In genomic region chr6:70599187-70599586, GRCh38 we compare ENCODE assay signal across 21 cellular contexts. TPM values are rescaled to one million over a fixed set of nuclear protein-coding genes. Genes with fewer than 3 reads are reported as not detected.
A peak's percentile ranks its signal among the peaks of the same experiment; 100 is the strongest.
DNase-seq lines count a peak whose midpoint lies in the region; ATAC-seq and TF ChIP-seq lines count a peak whose summit lies in the region.
"Had no signal": no experiment of that assay in that cellular context is flagged by ENCODE, and none has a peak within 500 bp of the region (broad histone marks: within the 10 kb centered on the region; RNA-seq: fewer than 3 reads in every experiment).

No MANE protein-coding gene starts in this region.

- H3K27me3 ChIP-seq in prostate gland (replicated peaks; ENCODE audit: insufficient read depth) = no peaks in the 10 kb centered on the region
- H3K27me3 ChIP-seq: left lung, Peyer's patch, SJSA1, uterus had no signal

- no peaks in the 10 kb centered on the region for H3K4me1 Mint-ChIP-seq in activated naive CD4-positive, alpha-beta T cell treated with anti-CD3 and anti-CD28 coated beads for 36 hours (ENCODE audit: low read depth)
- peaks cover 16% of the 10 kb centered on the region for H3K4me1 Mint-ChIP-seq in T-helper 1 cell treated with Interleukin-12 subunit alpha and Interleukin-12 subunit beta and Interleukin-4 antibody, amounts not matched to agents 30 μg/mL and 1 μg/mL, for 36 hours (ENCODE audit: low read depth)
- H3K4me1 Mint-ChIP-seq in activated T-helper 2 cell treated with anti-CD3 and anti-CD28 coated beads, Interferon-gamma antibody, Interleukin-2, Interleukin-4, amounts not matched to agents 10 μg/mL and 5 μg/mL and 100 μg/mL, durations not matched to agents 14 hours and 24 hours and 36 hours (ENCODE audit: low read depth) = peaks cover 11% of the 10 kb centered on the region
- H3K4me1 Mint-ChIP-seq: naive B cell had no signal

- H3K27ac Mint-ChIP-seq in activated naive CD4-positive, alpha-beta T cell treated with anti-CD3 and anti-CD28 coated beads, Interleukin-2, amount 50 U/mL, for 72 hours = no peak overlapping the region
- H3K27ac Mint-ChIP-seq in activated naive CD4-positive, alpha-beta T cell treated with anti-CD3 and anti-CD28 coated beads for 36 hours = no peak overlapping the region
- peak overlapping the region; percentile 31 for H3K27ac Mint-ChIP-seq in T-helper 1 cell treated with Interleukin-12 subunit alpha and Interleukin-12 subunit beta and Interleukin-4 antibody, amounts not matched to agents 30 μg/mL and 1 μg/mL, for 36 hours
- H3K27ac Mint-ChIP-seq in activated T-helper 2 cell treated with anti-CD3 and anti-CD28 coated beads, Interferon-gamma antibody, Interleukin-2, Interleukin-4, amounts not matched to agents 10 μg/mL and 5 μg/mL and 100 μg/mL, durations not matched to agents 14 hours and 24 hours and 36 hours = no peak overlapping the region
- H3K27ac Mint-ChIP-seq: naive B cell had no signal

- no peak overlapping the region for H3K4me3 Mint-ChIP-seq in activated naive CD4-positive, alpha-beta T cell treated with anti-CD3 and anti-CD28 coated beads for 36 hours
- H3K4me3 Mint-ChIP-seq in T-helper 1 cell treated with Interleukin-12 subunit alpha and Interleukin-12 subunit beta and Interleukin-4 antibody, amounts not matched to agents 30 μg/mL and 1 μg/mL, for 36 hours = no peak overlapping the region
- H3K4me3 Mint-ChIP-seq in activated T-helper 2 cell treated with anti-CD3 and anti-CD28 coated beads, Interferon-gamma antibody, Interleukin-2, Interleukin-4, amounts not matched to agents 10 μg/mL and 5 μg/mL and 100 μg/mL, durations not matched to agents 14 hours and 24 hours and 36 hours (ENCODE audit: low read depth) = no peak overlapping the region
- H3K4me3 Mint-ChIP-seq: naive B cell had no signal

- H3K36me3 ChIP-seq in prostate gland = no peaks in the 10 kb centered on the region
- H3K36me3 ChIP-seq: left lung, Peyer's patch, SJSA1, uterus had no signal

- H3K27me3 Mint-ChIP-seq in activated naive CD4-positive, alpha-beta T cell treated with anti-CD3 and anti-CD28 coated beads for 36 hours (ENCODE audit: low read depth) = no peaks in the 10 kb centered on the region
- H3K27me3 Mint-ChIP-seq in T-helper 1 cell treated with Interleukin-12 subunit alpha and Interleukin-12 subunit beta and Interleukin-4 antibody, amounts not matched to agents 30 μg/mL and 1 μg/mL, for 36 hours (ENCODE audit: low read depth) = no peaks in the 10 kb centered on the region
- no peaks in the 10 kb centered on the region for H3K27me3 Mint-ChIP-seq in activated T-helper 2 cell treated with anti-CD3 and anti-CD28 coated beads, Interferon-gamma antibody, Interleukin-2, Interleukin-4, amounts not matched to agents 10 μg/mL and 5 μg/mL and 100 μg/mL, durations not matched to agents 14 hours and 24 hours and 36 hours (ENCODE audit: low read depth)

- peak in 1 of 2 donors; percentile 5 for DNase-seq in activated naive CD4-positive, alpha-beta T cell treated with anti-CD3 and anti-CD28 coated beads, Interleukin-2, amount 50 U/mL, for 72 hours (ENCODE audit: low spot score in 2 of 2)
- no peak for DNase-seq in activated naive CD4-positive, alpha-beta T cell treated with anti-CD3 and anti-CD28 coated beads for 36 hours
- DNase-seq in activated T-helper 2 cell treated with anti-CD3 and anti-CD28 coated beads, Interferon-gamma antibody, Interleukin-2, Interleukin-4, amounts not matched to agents 10 μg/mL and 5 μg/mL and 100 μg/mL, durations not matched to agents 14 hours and 24 hours and 36 hours (ENCODE audit: low spot score) = peak; percentile 42
- DNase-seq in stimulated activated naive CD8-positive, alpha-beta T cell treated with anti-CD3 and anti-CD28 coated beads, Interleukin-15, Interleukin-2, amounts not matched to agents 100 U/mL and 50 U/mL, for 24 hours = no peak
- no peak for DNase-seq in prostate gland (ENCODE audit: low spot score)
- DNase-seq: activated naive CD4-positive, alpha-beta T cell treated with anti-CD3 and anti-CD28 coated beads, Interleukin-2, amount 50 U/mL, for 16 hours; DMS53; foreskin fibroblast; left lung; naive B cell; NCI-H1694 treated with DMSO at 0.1 percent for 48 hours; NCI-H2171 treated with DMSO at 0.1 percent for 48 hours; NCI-H524 treated with DMSO at 0.1 percent for 48 hours; Peyer's patch; right cardiac atrium; uterus had no signal

- intact Hi-C loops in activated naive CD4-positive, alpha-beta T cell treated with anti-CD3 and anti-CD28 coated beads for 36 hours (cut with micrococcal nuclease) = no loop called here
- intact Hi-C loops in activated T-helper 2 cell treated with anti-CD3 and anti-CD28 coated beads, Interferon-gamma antibody, Interleukin-2, Interleukin-4, amounts not matched to agents 10 μg/mL and 5 μg/mL and 100 μg/mL, durations not matched to agents 14 hours and 24 hours and 36 hours (cut with micrococcal nuclease) = loop anchor here (1.0 kb wide), 1 partner anchor 33 kb away; the partner anchor contains the start of gene SDHAF4
- intact Hi-C loops in prostate gland (cut with DNase I) = no loop called here

- no peak for TF ChIP-seq CTCF in prostate gland (IDR thresholded peaks at IDR 0.05)

- H3K4me3 ChIP-seq in prostate gland = no peak overlapping the region
- H3K4me3 ChIP-seq: GM12878, left lung, Peyer's patch, SJSA1, uterus had no signal

- WGBS in prostate gland = 78% methylated on average over 4 of the region's 4 CpGs

- no peak for TF ChIP-seq POLR2A in prostate gland (IDR thresholded peaks at IDR 0.05)

- peaks cover 9 to 12% of the 10 kb centered on the region in 2 donors for H3K36me3 Mint-ChIP-seq in activated naive CD4-positive, alpha-beta T cell treated with anti-CD3 and anti-CD28 coated beads, Interleukin-2, amount 50 U/mL, for 72 hours
- H3K36me3 Mint-ChIP-seq in activated naive CD4-positive, alpha-beta T cell treated with anti-CD3 and anti-CD28 coated beads for 36 hours (ENCODE audit: low read depth) = peaks cover under 1% of the 10 kb centered on the region
- H3K36me3 Mint-ChIP-seq in T-helper 1 cell treated with Interleukin-12 subunit alpha and Interleukin-12 subunit beta and Interleukin-4 antibody, amounts not matched to agents 30 μg/mL and 1 μg/mL, for 36 hours (ENCODE audit: low read depth) = peaks cover 4% of the 10 kb centered on the region
- peaks cover 15% of the 10 kb centered on the region for H3K36me3 Mint-ChIP-seq in activated T-helper 2 cell treated with anti-CD3 and anti-CD28 coated beads, Interferon-gamma antibody, Interleukin-2, Interleukin-4, amounts not matched to agents 10 μg/mL and 5 μg/mL and 100 μg/mL, durations not matched to agents 14 hours and 24 hours and 36 hours (ENCODE audit: low read depth)

- no peaks in the 10 kb centered on the region for H3K9me3 ChIP-seq in prostate gland
- H3K9me3 ChIP-seq: SJSA1, uterus had no signal

- no peaks in the 10 kb centered on the region for H3K4me1 ChIP-seq in prostate gland (replicated peaks)
- H3K4me1 ChIP-seq: left lung, Peyer's patch, SJSA1, uterus had no signal

- H3K9me3 Mint-ChIP-seq in activated naive CD4-positive, alpha-beta T cell treated with anti-CD3 and anti-CD28 coated beads, Interleukin-2, amount 50 U/mL, for 72 hours = peaks cover 7 to 11% of the 10 kb centered on the region in 2 donors
- H3K9me3 Mint-ChIP-seq in activated naive CD4-positive, alpha-beta T cell treated with anti-CD3 and anti-CD28 coated beads for 36 hours = peaks cover 8% of the 10 kb centered on the region
- H3K9me3 Mint-ChIP-seq in T-helper 1 cell treated with Interleukin-12 subunit alpha and Interleukin-12 subunit beta and Interleukin-4 antibody, amounts not matched to agents 30 μg/mL and 1 μg/mL, for 36 hours = peaks cover 2% of the 10 kb centered on the region
- H3K9me3 Mint-ChIP-seq in activated T-helper 2 cell treated with anti-CD3 and anti-CD28 coated beads, Interferon-gamma antibody, Interleukin-2, Interleukin-4, amounts not matched to agents 10 μg/mL and 5 μg/mL and 100 μg/mL, durations not matched to agents 14 hours and 24 hours and 36 hours = peaks cover under 1% of the 10 kb centered on the region

- CTCF ChIA-PET in activated naive CD4-positive, alpha-beta T cell treated with anti-CD3 and anti-CD28 coated beads for 36 hours (lab: Charles Lee) = interaction anchor here (0.5 to 0.9 kb wide), 2 partner anchors 33 to 229 kb away, joined by 3 read pairs; no protein-coding TSS in a partner anchor

- ATAC-seq in activated naive CD4-positive, alpha-beta T cell treated with anti-CD3 and anti-CD28 coated beads, Interleukin-2, amount 50 U/mL, for 72 hours = peak; percentile 62 to 73
- peak; percentile 63 for ATAC-seq in stimulated activated naive CD8-positive, alpha-beta T cell treated with anti-CD3 and anti-CD28 coated beads, Interleukin-15, Interleukin-2, amounts not matched to agents 100 U/mL and 50 U/mL, for 24 hours
- no peak for ATAC-seq in HG03139 (IDR thresholded peaks at IDR 0.05; ENCODE audit: unreplicated experiment)
- ATAC-seq: GM12878, left lung, right cardiac atrium had no signal

- H3K27ac ChIP-seq in prostate gland = no peak overlapping the region
- H3K27ac ChIP-seq: KMS-11, left lung, Peyer's patch, SJSA1, uterus had no signal

RNA-seq across cellular contexts. Expression of gene SDHAF4, which starts 32.5 kb away (rescaled TPM):
- 10 to 100 TPM; 13.3 to 14.4 TPM for total RNA-seq in activated naive CD4-positive, alpha-beta T cell treated with anti-CD3 and anti-CD28 coated beads, Interleukin-2, amount 50 U/mL, for 72 hours
- total RNA-seq in activated naive CD4-positive, alpha-beta T cell treated with anti-CD3 and anti-CD28 coated beads for 36 hours = 10 to 100 TPM; 16.8 to 17.9 TPM
- total RNA-seq in activated T-helper 2 cell treated with anti-CD3 and anti-CD28 coated beads, Interferon-gamma antibody, Interleukin-2, Interleukin-4, amounts not matched to agents 10 μg/mL and 5 μg/mL and 100 μg/mL, durations not matched to agents 14 hours and 24 hours and 36 hours = 10.6 and 12.1 TPM in 2 replicates
- 1 to 10 TPM; 8.5 to 8.8 TPM for total RNA-seq in prostate gland
